Comparison of ENCODE assay signal across 8 cellular contexts in genomic region chr3:141407043-141407442, GRCh38. TPM values are rescaled to one million over a fixed set of nuclear protein-coding genes. Genes with fewer than 3 reads are reported as not detected.
DNase-seq lines count a peak whose midpoint lies in the region; ATAC-seq and TF ChIP-seq lines count a peak whose summit lies in the region.
"Had no signal": no experiment of that assay in that cellular context is flagged by ENCODE, and none has a peak within 500 bp of the region (broad histone marks: within the 10 kb centered on the region; RNA-seq: fewer than 3 reads in every experiment).

No MANE protein-coding gene starts in this region.

- H3K4me1 ChIP-seq in thoracic aorta (ENCODE audit: control insufficient read depth in 1 of 2, low read depth in 2 of 2), result peaks cover 59 to 87% of the 10 kb centered on the region in 2 donors

- no peak overlapping the region for H3K4me3 ChIP-seq in astrocyte of the spinal cord (ENCODE audit: low read depth, low read length)
- H3K4me3 ChIP-seq in thoracic aorta, result no peak overlapping the region

- in situ Hi-C loops in astrocyte of the spinal cord (cut with HindIII; ENCODE audit: low sequenced_read_pairs), result no loop called here

- peak; percentile 91 for DNase-seq in HS-27A (ENCODE audit: low read depth)
- peak; percentile 91 for DNase-seq in astrocyte of the spinal cord (ENCODE audit: low read depth, low spot score)
- DNase-seq in kidney tubule cell (ENCODE audit: low spot score), result peak; percentile 42
- no peak for DNase-seq in thoracic aorta (ENCODE audit: low spot score)
- no peak for DNase-seq in cerebellum (ENCODE audit: low spot score)
- DNase-seq: NCI-H1417 treated with DMSO at 0.1 percent for 48 hours had no signal

- no peaks in the 10 kb centered on the region for H3K9me3 ChIP-seq in thoracic aorta

- H3K36me3 ChIP-seq in thoracic aorta, result peaks cover 25% of the 10 kb centered on the region

- peak overlapping the region; percentile 68 to 99 for H3K27ac ChIP-seq in thoracic aorta

- no peaks in the 10 kb centered on the region for H3K27me3 ChIP-seq in thoracic aorta (replicated peaks; ENCODE audit: insufficient read depth)

- TF ChIP-seq CTCF in astrocyte of the spinal cord (IDR thresholded peaks at IDR 0.05; ENCODE audit: low read depth, low read length) (no peak), thoracic aorta (IDR thresholded peaks at IDR 0.05) (no peak)

- no peak for ATAC-seq in thoracic aorta (ENCODE audit: insufficient number of reproducible peaks, low FRiP score, low read depth)
- no peak for ATAC-seq in HG03135 (IDR thresholded peaks at IDR 0.05; ENCODE audit: unreplicated experiment)
- ATAC-seq in HG03097 (IDR thresholded peaks at IDR 0.05; ENCODE audit: low FRiP score, unreplicated experiment), result no peak

RNA-seq across cellular contexts. Expression of gene ZBTB38, which starts 38.7 kb away (rescaled TPM):
- total RNA-seq in thoracic aorta, result 100 to 1,000 TPM; 169 to 215 TPM
- total RNA-seq in cerebellum, result 103 TPM

Comparison
In these comparisons a context has a peak if more than half of its experiments do, and no peak if none do; other contexts are left out.
1. DNase-seq: peak in HS-27A (single experiment), astrocyte of the spinal cord (single experiment) and kidney tubule cell (single experiment); none in thoracic aorta (single experiment) and cerebellum (single experiment).